ENCODE assay signal across 22 cellular contexts in the genomic region with DNA sequence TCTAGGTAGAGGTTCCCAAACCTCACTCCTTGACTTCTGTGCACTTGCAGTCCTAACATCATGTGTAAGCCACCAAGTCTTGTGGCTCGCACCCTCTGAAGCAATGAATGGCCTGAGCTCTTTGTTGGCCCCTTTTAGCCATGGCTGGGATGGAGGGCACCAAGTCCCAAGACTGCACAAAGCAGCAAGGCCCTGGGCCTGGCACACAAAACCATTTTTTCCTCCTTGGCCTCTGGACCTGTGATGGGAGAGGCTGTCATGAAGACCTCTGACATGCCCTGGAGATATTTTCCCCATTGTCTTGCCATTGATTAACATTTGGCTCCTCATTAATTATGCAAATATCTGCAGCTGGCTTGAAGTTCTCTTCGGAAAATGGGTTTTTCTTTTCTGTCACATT.
DNase-seq lines count a peak whose midpoint lies in the region; ATAC-seq, FAIRE-seq and TF ChIP-seq lines count a peak whose summit lies in the region.
"Had no signal": no experiment of that assay in that cellular context is flagged by ENCODE, and none has a peak within 500 bp of the region (broad histone marks: within the 10 kb centered on the region; RNA-seq: fewer than 3 reads in every experiment).

No MANE protein-coding gene starts in this region.

- H3K36me3 ChIP-seq in bronchial epithelial cell (ENCODE audit: control insufficient read depth, insufficient read depth, low read length) (no peaks in the 10 kb centered on the region), gastroesophageal sphincter (no peaks in the 10 kb centered on the region)
- H3K36me3 ChIP-seq: BE2C, BLaER1 had no signal

- no peak overlapping the region for H3K4me3 ChIP-seq in A549
- H3K4me3 ChIP-seq in bronchial epithelial cell (ENCODE audit: low read depth, low read length) = no peak overlapping the region
- H3K4me3 ChIP-seq in gastroesophageal sphincter = no peak overlapping the region
- H3K4me3 ChIP-seq: BLaER1 had no signal

- WGBS in A549 (ENCODE audit: missing lambda C conversion rate) = 0% methylated on average over 2 of the region's 2 CpGs
- WGBS in gastroesophageal sphincter (ENCODE audit: low coverage in 1 of 2), 2 donors = 85 to 100% methylated on average over 1 of the region's 2 CpGs

- DNase-seq in A549 (ENCODE audit: low read depth in 1 of 2, low spot score in 1 of 2) (no peak), OCI-M1 (lab: John Stamatoyannopoulos, UW) (peak; percentile 15), bronchial epithelial cell (ENCODE audit: low read depth) (no peak), posterior vena cava (ENCODE audit: low spot score) (no peak)
- DNase-seq: ACHN; BE2C; C1 segment of cervical spinal cord; CD4-positive, alpha-beta memory T cell; CD4-positive, CD25-positive, alpha-beta regulatory T cell; CD8-positive, alpha-beta memory T cell; COR-L47; DMS 273 treated with DMSO at 0.1 percent for 48 hours; DMS153; DMS79 treated with DMSO at 0.1 percent for 48 hours; GF-D8 had no signal

- H3K9me3 ChIP-seq in A549 = no peaks in the 10 kb centered on the region
- H3K9me3 ChIP-seq in gastroesophageal sphincter = peaks cover 0 to 23% (median 0%) of the 10 kb centered on the region in 3 donors
- H3K9me3 ChIP-seq: BE2C had no signal

- intact Hi-C loops in posterior vena cava (cut with DNase I) = no loop called here

- TF ChIP-seq RAD21 in A549 (conservative IDR thresholded peaks at IDR 0.05 in 1 of 2, IDR thresholded peaks at IDR 0.05 in 1 of 2) = no peak

- TF ChIP-seq CTCF in A549 (IDR thresholded peaks at IDR 0.05) (no peak), bronchial epithelial cell (IDR thresholded peaks at IDR 0.05; ENCODE audit: insufficient read depth, low read length, severe bottlenecking) (no peak), gastroesophageal sphincter (IDR thresholded peaks at IDR 0.05) (no peak)

- CTCF ChIA-PET in A549 (lab: Yijun Ruan, JAX) = no interaction called here

- H3K27ac ChIP-seq in A549 = no peak overlapping the region
- H3K27ac ChIP-seq in gastroesophageal sphincter = no peak overlapping the region
- H3K27ac ChIP-seq: 22Rv1, BLaER1 had no signal

- TF ChIP-seq EP300 in A549 (IDR thresholded peaks at IDR 0.05) (no peak), gastroesophageal sphincter (IDR thresholded peaks at IDR 0.05) (no peak)

- ATAC-seq in A549 = no peak
- no peak for ATAC-seq in HG02610 (IDR thresholded peaks at IDR 0.05; ENCODE audit: unreplicated experiment)
- no peak for ATAC-seq in gastroesophageal sphincter

- H3K4me2 ChIP-seq in A549 = no peak overlapping the region
- H3K4me2 ChIP-seq: BLaER1 had no signal

- H3K27me3 ChIP-seq in bronchial epithelial cell (ENCODE audit: control insufficient read depth, insufficient read depth, low read length) (no peaks in the 10 kb centered on the region), gastroesophageal sphincter (no peaks in the 10 kb centered on the region)
- H3K27me3 ChIP-seq: BE2C, BLaER1 had no signal

- TF ChIP-seq POLR2A in A549 (IDR thresholded peaks at IDR 0.05; ENCODE audit: low read length) (no peak), gastroesophageal sphincter (IDR thresholded peaks at IDR 0.05) (no peak)

- POLR2A ChIA-PET in A549 (lab: Yijun Ruan, JAX) = no interaction called here

- FAIRE-seq in A549 (lab: Jason Lieb, UNC) (no peak), bronchial epithelial cell (lab: Jason Lieb, UNC) (peak; percentile 28)
- FAIRE-seq: G401.6, GM12891, GM19239 had no signal

- no peaks in the 10 kb centered on the region for H3K4me1 ChIP-seq in A549
- H3K4me1 ChIP-seq in gastroesophageal sphincter = no peaks in the 10 kb centered on the region
- H3K4me1 ChIP-seq: BE2C, BLaER1 had no signal

TF ChIP-seq in A549, 52 proteins besides CTCF, POLR2A, EP300 and RAD21:
- TF ChIP-seq HOXB13 (CRISPR knock-in tag; IDR thresholded peaks at IDR 0.05; ENCODE audit: low read depth) (no peak), SMC3 (IDR thresholded peaks at IDR 0.05) (no peak), POLR2AphosphoS2 (conservative IDR thresholded peaks at IDR 0.05; ENCODE audit: low read length) (no peak), ZFP36 (IDR thresholded peaks at IDR 0.05; ENCODE audit: borderline replicate concordance, partially characterized antibody) (peak; percentile 65), PHF8 (IDR thresholded peaks at IDR 0.05; ENCODE audit: borderline replicate concordance, low read depth) (no peak), GATA3 (IDR thresholded peaks at IDR 0.05; ENCODE audit: borderline replicate concordance) (no peak)
